ENCODE assay signal across 1 cellular context in the genomic region with DNA sequence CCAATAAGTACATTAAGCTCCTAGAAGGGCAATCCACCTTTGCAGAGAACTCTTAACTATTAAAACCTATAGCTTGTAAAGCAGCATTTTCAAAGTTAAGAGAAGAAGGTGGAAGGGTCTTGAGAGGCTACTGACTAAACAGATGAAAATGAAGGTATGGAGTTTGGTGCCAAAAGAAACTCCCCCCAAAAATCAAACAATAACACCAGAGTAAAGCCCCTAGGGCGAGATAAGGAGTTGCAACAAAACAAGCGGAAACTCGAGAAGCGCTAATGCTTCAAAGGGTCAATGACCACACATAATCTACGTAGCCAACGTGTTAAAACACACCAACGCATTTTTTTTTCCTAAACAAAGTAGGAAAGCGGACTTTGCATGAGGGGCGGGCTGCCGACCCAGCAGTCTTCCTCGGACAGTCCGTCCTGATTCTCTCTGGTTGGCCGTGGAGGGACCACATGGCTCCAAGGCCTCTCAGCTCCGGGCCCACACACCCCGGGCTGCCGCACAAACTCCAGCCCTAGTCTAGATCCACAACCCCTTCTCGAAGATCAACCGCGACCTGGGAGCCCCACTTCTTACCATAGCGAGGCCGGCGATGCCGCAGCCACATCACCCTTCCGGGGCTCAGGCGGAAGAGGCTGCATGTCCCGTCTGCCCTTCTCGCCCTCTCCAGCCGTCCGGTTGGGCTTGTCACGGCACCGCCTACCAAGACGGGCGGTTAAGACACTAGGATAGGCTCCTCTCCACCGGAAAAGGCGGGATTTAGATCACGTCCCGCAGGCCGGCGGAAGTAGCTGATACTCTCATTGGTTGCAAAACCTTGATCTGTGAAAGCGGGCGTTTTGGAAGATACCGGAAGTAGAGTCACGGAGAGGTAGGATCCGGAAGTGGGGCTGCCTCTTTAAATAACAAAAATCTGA.
TF ChIP-seq lines count a peak whose summit lies in the region.

A gene with protein sequence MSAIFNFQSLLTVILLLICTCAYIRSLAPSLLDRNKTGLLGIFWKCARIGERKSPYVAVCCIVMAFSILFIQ (minus strand): TSS at position 653 of the 920 bp plus-strand sequence. CDS start 71 bp downstream, at position 582.
A gene (plus strand): TSS at position 806 of the 920 bp plus-strand sequence. CDS start 27,373 bp downstream, outside the sequence.

TF ChIP-seq in K562, 482 proteins besides CTCF, POLR2A, EP300 and RAD21 (continued from another document and continues in another):
- TF ChIP-seq, protein P1, sequence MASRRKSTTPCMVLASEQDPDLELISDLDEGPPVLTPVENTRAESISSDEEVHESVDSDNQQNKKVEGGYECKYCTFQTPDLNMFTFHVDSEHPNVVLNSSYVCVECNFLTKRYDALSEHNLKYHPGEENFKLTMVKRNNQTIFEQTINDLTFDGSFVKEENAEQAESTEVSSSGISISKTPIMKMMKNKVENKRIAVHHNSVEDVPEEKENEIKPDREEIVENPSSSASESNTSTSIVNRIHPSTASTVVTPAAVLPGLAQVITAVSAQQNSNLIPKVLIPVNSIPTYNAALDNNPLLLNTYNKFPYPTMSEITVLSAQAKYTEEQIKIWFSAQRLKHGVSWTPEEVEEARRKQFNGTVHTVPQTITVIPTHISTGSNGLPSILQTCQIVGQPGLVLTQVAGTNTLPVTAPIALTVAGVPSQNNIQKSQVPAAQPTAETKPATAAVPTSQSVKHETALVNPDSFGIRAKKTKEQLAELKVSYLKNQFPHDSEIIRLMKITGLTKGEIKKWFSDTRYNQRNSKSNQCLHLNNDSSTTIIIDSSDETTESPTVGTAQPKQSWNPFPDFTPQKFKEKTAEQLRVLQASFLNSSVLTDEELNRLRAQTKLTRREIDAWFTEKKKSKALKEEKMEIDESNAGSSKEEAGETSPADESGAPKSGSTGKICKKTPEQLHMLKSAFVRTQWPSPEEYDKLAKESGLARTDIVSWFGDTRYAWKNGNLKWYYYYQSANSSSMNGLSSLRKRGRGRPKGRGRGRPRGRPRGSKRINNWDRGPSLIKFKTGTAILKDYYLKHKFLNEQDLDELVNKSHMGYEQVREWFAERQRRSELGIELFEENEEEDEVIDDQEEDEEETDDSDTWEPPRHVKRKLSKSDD (conservative IDR thresholded peaks at IDR 0.05; ENCODE audit: low read length): no peak
- TF ChIP-seq, protein P2, sequence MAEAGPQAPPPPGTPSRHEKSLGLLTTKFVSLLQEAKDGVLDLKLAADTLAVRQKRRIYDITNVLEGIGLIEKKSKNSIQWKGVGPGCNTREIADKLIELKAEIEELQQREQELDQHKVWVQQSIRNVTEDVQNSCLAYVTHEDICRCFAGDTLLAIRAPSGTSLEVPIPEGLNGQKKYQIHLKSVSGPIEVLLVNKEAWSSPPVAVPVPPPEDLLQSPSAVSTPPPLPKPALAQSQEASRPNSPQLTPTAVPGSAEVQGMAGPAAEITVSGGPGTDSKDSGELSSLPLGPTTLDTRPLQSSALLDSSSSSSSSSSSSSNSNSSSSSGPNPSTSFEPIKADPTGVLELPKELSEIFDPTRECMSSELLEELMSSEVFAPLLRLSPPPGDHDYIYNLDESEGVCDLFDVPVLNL (CRISPR knock-in tag; IDR thresholded peaks at IDR 0.05; ENCODE audit: low read depth): peak; percentile 76; the same call in 1 of the 2 replicates
- TF ChIP-seq ZNF224 (CRISPR knock-in tag; IDR thresholded peaks at IDR 0.05): no peak
- TF ChIP-seq NFYB (IDR thresholded peaks at IDR 0.05; ENCODE audit: extremely low read depth, insufficient read length): peak; percentile 53
- peak; percentile 72; the same call in 1 of the 2 replicates for TF ChIP-seq RB1 (IDR thresholded peaks at IDR 0.05; ENCODE audit: low read depth)
- TF ChIP-seq OTX1 (CRISPR knock-in tag; IDR thresholded peaks at IDR 0.05): no peak
- TF ChIP-seq POLR2B (IDR thresholded peaks at IDR 0.05; ENCODE audit: low read depth, partially characterized antibody): peak; percentile 94
- TF ChIP-seq RBM14 (IDR thresholded peaks at IDR 0.05; ENCODE audit: borderline replicate concordance, insufficient read depth, low read depth, low read length): no peak
- 0 out of 2 replicates have a peak, but pooled peaks have one; percentile 39 for TF ChIP-seq E2F3 (CRISPR knock-in tag; IDR thresholded peaks at IDR 0.05)
- 0 out of 2 replicates have a peak, but pooled peaks have one; percentile 25 for TF ChIP-seq HLTF (IDR thresholded peaks at IDR 0.05)
- TF ChIP-seq PHF20 (IDR thresholded peaks at IDR 0.05; ENCODE audit: partially characterized antibody): peak; percentile 75
- peak; percentile 81 for TF ChIP-seq CHD1 (IDR thresholded peaks at IDR 0.05; ENCODE audit: low read length)
- peak; percentile 87 for TF ChIP-seq POLR2H (tag; IDR thresholded peaks at IDR 0.05; ENCODE audit: low read depth)
- TF ChIP-seq ETV1 (tag; conservative IDR thresholded peaks at IDR 0.05; ENCODE audit: low read depth): peak; percentile 81
- no peak for TF ChIP-seq NFIX (CRISPR knock-in tag; IDR thresholded peaks at IDR 0.05; ENCODE audit: low read depth)
- no peak for TF ChIP-seq NR2C2 (CRISPR knock-in tag; IDR thresholded peaks at IDR 0.05)
- TF ChIP-seq NR2C2 (tag; IDR thresholded peaks at IDR 0.05): peak; percentile 78
- peak; percentile 99 for TF ChIP-seq EP400 (IDR thresholded peaks at IDR 0.05)
- peak; percentile 52; the same call in 1 of the 2 replicates for TF ChIP-seq GTF2E2 (tag; IDR thresholded peaks at IDR 0.05)
- TF ChIP-seq ZBTB1 (CRISPR knock-in tag; IDR thresholded peaks at IDR 0.05; ENCODE audit: borderline replicate concordance, low read depth): peak; percentile 40; the same call in 1 of the 2 replicates
- TF ChIP-seq, protein P3, sequence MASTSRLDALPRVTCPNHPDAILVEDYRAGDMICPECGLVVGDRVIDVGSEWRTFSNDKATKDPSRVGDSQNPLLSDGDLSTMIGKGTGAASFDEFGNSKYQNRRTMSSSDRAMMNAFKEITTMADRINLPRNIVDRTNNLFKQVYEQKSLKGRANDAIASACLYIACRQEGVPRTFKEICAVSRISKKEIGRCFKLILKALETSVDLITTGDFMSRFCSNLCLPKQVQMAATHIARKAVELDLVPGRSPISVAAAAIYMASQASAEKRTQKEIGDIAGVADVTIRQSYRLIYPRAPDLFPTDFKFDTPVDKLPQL (IDR thresholded peaks at IDR 0.05; ENCODE audit: extremely low read depth, insufficient read length): peak; percentile 65
- 0 out of 4 replicates have a peak, but pooled peaks have one; percentile 18 to 22 for TF ChIP-seq NRF1 (conservative IDR thresholded peaks at IDR 0.05 in 1 of 2, IDR thresholded peaks at IDR 0.05 in 1 of 2)
- peak; percentile 74 for TF ChIP-seq PML (IDR thresholded peaks at IDR 0.05; ENCODE audit: low read length)
- TF ChIP-seq, protein P4, sequence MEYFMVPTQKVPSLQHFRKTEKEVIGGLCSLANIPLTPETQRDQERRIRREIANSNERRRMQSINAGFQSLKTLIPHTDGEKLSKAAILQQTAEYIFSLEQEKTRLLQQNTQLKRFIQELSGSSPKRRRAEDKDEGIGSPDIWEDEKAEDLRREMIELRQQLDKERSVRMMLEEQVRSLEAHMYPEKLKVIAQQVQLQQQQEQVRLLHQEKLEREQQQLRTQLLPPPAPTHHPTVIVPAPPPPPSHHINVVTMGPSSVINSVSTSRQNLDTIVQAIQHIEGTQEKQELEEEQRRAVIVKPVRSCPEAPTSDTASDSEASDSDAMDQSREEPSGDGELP (CRISPR knock-in tag; IDR thresholded peaks at IDR 0.05; ENCODE audit: borderline replicate concordance): peak; percentile 75; the same call in 1 of the 2 replicates
- TF ChIP-seq, protein P5, sequence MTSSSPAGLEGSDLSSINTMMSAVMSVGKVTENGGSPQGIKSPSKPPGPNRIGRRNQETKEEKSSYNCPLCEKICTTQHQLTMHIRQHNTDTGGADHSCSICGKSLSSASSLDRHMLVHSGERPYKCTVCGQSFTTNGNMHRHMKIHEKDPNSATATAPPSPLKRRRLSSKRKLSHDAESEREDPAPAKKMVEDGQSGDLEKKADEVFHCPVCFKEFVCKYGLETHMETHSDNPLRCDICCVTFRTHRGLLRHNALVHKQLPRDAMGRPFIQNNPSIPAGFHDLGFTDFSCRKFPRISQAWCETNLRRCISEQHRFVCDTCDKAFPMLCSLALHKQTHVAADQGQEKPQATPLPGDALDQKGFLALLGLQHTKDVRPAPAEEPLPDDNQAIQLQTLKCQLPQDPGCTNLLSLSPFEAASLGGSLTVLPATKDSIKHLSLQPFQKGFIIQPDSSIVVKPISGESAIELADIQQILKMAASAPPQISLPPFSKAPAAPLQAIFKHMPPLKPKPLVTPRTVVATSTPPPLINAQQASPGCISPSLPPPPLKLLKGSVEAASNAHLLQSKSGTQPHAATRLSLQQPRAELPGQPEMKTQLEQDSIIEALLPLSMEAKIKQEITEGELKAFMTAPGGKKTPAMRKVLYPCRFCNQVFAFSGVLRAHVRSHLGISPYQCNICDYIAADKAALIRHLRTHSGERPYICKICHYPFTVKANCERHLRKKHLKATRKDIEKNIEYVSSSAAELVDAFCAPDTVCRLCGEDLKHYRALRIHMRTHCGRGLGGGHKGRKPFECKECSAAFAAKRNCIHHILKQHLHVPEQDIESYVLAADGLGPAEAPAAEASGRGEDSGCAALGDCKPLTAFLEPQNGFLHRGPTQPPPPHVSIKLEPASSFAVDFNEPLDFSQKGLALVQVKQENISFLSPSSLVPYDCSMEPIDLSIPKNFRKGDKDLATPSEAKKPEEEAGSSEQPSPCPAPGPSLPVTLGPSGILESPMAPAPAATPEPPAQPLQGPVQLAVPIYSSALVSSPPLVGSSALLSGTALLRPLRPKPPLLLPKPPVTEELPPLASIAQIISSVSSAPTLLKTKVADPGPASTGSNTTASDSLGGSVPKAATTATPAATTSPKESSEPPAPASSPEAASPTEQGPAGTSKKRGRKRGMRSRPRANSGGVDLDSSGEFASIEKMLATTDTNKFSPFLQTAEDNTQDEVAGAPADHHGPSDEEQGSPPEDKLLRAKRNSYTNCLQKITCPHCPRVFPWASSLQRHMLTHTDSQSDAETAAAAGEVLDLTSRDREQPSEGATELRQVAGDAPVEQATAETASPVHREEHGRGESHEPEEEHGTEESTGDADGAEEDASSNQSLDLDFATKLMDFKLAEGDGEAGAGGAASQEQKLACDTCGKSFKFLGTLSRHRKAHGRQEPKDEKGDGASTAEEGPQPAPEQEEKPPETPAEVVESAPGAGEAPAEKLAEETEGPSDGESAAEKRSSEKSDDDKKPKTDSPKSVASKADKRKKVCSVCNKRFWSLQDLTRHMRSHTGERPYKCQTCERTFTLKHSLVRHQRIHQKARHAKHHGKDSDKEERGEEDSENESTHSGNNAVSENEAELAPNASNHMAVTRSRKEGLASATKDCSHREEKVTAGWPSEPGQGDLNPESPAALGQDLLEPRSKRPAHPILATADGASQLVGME (CRISPR knock-in tag; IDR thresholded peaks at IDR 0.05): no peak
- peak in 1 of 2 experiments; percentile 56; a peak in 1 of 4 replicates for TF ChIP-seq SRF (CRISPR knock-in tag; IDR thresholded peaks at IDR 0.05)
- TF ChIP-seq MEIS2 (IDR thresholded peaks at IDR 0.05; ENCODE audit: partially characterized antibody): peak; percentile 48
- TF ChIP-seq GABPB1 (CRISPR knock-in tag; IDR thresholded peaks at IDR 0.05): peak; percentile 91
- TF ChIP-seq, protein P6, sequence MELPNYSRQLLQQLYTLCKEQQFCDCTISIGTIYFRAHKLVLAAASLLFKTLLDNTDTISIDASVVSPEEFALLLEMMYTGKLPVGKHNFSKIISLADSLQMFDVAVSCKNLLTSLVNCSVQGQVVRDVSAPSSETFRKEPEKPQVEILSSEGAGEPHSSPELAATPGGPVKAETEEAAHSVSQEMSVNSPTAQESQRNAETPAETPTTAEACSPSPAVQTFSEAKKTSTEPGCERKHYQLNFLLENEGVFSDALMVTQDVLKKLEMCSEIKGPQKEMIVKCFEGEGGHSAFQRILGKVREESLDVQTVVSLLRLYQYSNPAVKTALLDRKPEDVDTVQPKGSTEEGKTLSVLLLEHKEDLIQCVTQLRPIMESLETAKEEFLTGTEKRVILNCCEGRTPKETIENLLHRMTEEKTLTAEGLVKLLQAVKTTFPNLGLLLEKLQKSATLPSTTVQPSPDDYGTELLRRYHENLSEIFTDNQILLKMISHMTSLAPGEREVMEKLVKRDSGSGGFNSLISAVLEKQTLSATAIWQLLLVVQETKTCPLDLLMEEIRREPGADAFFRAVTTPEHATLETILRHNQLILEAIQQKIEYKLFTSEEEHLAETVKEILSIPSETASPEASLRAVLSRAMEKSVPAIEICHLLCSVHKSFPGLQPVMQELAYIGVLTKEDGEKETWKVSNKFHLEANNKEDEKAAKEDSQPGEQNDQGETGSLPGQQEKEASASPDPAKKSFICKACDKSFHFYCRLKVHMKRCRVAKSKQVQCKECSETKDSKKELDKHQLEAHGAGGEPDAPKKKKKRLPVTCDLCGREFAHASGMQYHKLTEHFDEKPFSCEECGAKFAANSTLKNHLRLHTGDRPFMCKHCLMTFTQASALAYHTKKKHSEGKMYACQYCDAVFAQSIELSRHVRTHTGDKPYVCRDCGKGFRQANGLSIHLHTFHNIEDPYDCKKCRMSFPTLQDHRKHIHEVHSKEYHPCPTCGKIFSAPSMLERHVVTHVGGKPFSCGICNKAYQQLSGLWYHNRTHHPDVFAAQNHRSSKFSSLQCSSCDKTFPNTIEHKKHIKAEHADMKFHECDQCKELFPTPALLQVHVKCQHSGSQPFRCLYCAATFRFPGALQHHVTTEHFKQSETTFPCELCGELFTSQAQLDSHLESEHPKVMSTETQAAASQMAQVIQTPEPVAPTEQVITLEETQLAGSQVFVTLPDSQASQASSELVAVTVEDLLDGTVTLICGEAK (IDR thresholded peaks at IDR 0.05): peak; percentile 96
- TF ChIP-seq, protein P6 (CRISPR knock-in tag; IDR thresholded peaks at IDR 0.05): no peak
- TF ChIP-seq ELF1 (tag; IDR thresholded peaks at IDR 0.05): peak; percentile 98
- TF ChIP-seq HNRNPLL (IDR thresholded peaks at IDR 0.05; ENCODE audit: low read depth, low read length, poor library complexity, severe bottlenecking): peak; percentile 70
- TF ChIP-seq KLF6 (CRISPR knock-in tag; IDR thresholded peaks at IDR 0.05; ENCODE audit: borderline replicate concordance): peak; percentile 12; the same call in 1 of the 2 replicates
- TF ChIP-seq BRD9 (IDR thresholded peaks at IDR 0.05; ENCODE audit: low read depth, partially characterized antibody): no peak
